In the genomic region with DNA sequence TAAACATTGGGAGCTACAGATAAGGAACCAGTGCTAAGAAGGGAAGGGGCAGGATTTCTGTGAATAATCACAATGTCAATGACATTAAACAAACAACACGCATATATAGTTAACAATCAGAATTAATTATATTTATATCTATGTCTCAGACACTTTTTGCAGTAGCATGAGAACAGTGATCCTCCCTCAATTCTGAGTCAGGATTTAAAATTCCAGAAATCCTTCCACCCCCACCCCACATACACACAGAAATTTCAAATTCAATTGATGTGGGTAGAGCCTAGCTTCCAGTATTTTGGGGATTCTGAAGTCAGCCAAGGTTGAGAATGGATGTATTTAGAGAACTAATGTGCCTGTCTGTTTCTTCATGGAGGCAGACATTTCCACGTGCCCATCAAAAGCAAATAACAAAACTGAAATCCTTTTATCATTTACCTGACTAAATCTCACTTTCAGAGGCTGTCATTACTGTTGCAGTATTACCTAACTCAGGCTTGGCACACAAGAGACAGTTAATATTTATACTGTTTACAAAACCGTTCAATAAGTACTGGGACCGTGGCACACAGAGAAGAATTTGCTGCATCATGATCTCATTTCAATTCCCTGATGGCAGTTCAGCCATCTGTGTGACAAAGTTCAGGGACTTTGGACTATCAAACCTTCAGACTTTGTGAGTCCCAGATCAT, we compare ENCODE assay signal across 1 cellular context.
TF ChIP-seq lines count a peak whose summit lies in the region.

No MANE protein-coding gene starts in this region.

TF ChIP-seq in H1, 55 proteins besides CTCF, POLR2A, EP300 and RAD21 (continued from another document):
- TF ChIP-seq HDAC6 (IDR thresholded peaks at IDR 0.05; ENCODE audit: low read depth, low read length) (no peak), CHD2 (IDR thresholded peaks at IDR 0.05; ENCODE audit: low read length) (no peak), TCF12 (IDR thresholded peaks at IDR 0.05; ENCODE audit: low read depth, low read length) (no peak), SP1 (IDR thresholded peaks at IDR 0.05; ENCODE audit: low read depth, low read length) (no peak), RNF2 (IDR thresholded peaks at IDR 0.05; ENCODE audit: borderline replicate concordance, low read depth, low read length, missing control alignments, poor library complexity, severe bottlenecking) (no peak), BRCA1 (IDR thresholded peaks at IDR 0.05; ENCODE audit: low read depth, low read length) (no peak), CBX5 (IDR thresholded peaks at IDR 0.05; ENCODE audit: low read depth, low read length) (no peak), POLR2AphosphoS5 (IDR thresholded peaks at IDR 0.05; ENCODE audit: low read depth, low read length) (no peak), HDAC2 (IDR thresholded peaks at IDR 0.05; ENCODE audit: borderline replicate concordance in 1 of 2, low read depth in 2 of 2, low read length in 2 of 2) (no peak), KDM1A (IDR thresholded peaks at IDR 0.05; ENCODE audit: borderline replicate concordance, low read length) (no peak), MAFK (IDR thresholded peaks at IDR 0.05; ENCODE audit: low read depth, low read length) (no peak), CHD1 (IDR thresholded peaks at IDR 0.05; ENCODE audit: low read depth, low read length) (no peak), RXRA (IDR thresholded peaks at IDR 0.05; ENCODE audit: insufficient read depth, low read depth, low read length) (no peak), RFX5 (IDR thresholded peaks at IDR 0.05; ENCODE audit: borderline replicate concordance, low read depth, low read length) (no peak), ATF3 (IDR thresholded peaks at IDR 0.05; ENCODE audit: insufficient read depth, low read depth, low read length) (no peak), JUND (IDR thresholded peaks at IDR 0.05; ENCODE audit: low read length) (no peak)
